Comparison of ENCODE assay signal across 15 cellular contexts in genomic region chr6:11912420-11912819, GRCh38.
A peak's percentile ranks its signal among the peaks of the same experiment; 100 is the strongest.
DNase-seq lines count a peak whose midpoint lies in the region; ATAC-seq, FAIRE-seq and TF ChIP-seq lines count a peak whose summit lies in the region.
"Had no signal": no experiment of that assay in that cellular context is flagged by ENCODE, and none has a peak within 500 bp of the region (broad histone marks: within the 10 kb centered on the region; RNA-seq: fewer than 3 reads in every experiment).

No MANE protein-coding gene starts in this region.

- TF ChIP-seq CTCF in HepG2 (CRISPR knock-in tag; IDR thresholded peaks at IDR 0.05), result peak; percentile 32

- no peak for ATAC-seq in HepG2
- ATAC-seq in HG02759 (IDR thresholded peaks at IDR 0.05; ENCODE audit: unreplicated experiment), result no peak
- ATAC-seq: gastrocnemius medialis, lower lobe of right lung, natural killer cell had no signal

- no peaks in the 10 kb centered on the region for H3K27me3 ChIP-seq in HepG2 (ENCODE audit: control insufficient read depth in 1 of 2, insufficient read depth in 2 of 2, low read length in 2 of 2)
- H3K27me3 ChIP-seq: gastrocnemius medialis had no signal

- TF ChIP-seq RAD21 in HepG2 (CRISPR knock-in tag; IDR thresholded peaks at IDR 0.05), result no peak

- CTCF ChIA-PET in HepG2 (lab: Yijun Ruan, JAX; ENCODE audit: low intra/inter-chr PET ratio, low total read pairs), result no interaction called here

- H3K4me2 ChIP-seq in HepG2 (ENCODE audit: low read depth, low read length), result no peak overlapping the region

- H3K36me3 ChIP-seq in HepG2 (replicated peaks in 1 of 2; ENCODE audit: control insufficient read depth in 1 of 2, insufficient read depth in 2 of 2, low read length in 2 of 2), result no peaks in the 10 kb centered on the region
- H3K36me3 ChIP-seq: gastrocnemius medialis, lower lobe of right lung had no signal

- H3K9ac ChIP-seq in HepG2 (ENCODE audit: insufficient read depth, low read depth, low read length), result no peak overlapping the region

- H3K27ac ChIP-seq in HepG2 (ENCODE audit: extremely low read length, insufficient read depth, low read length), result no peak overlapping the region
- H3K27ac ChIP-seq: gastrocnemius medialis, lower lobe of right lung had no signal

- H3K79me2 ChIP-seq in HepG2 (ENCODE audit: insufficient read depth, low read length), result no peaks in the 10 kb centered on the region

- TF ChIP-seq POLR2A in HepG2 (IDR thresholded peaks at IDR 0.05; ENCODE audit: insufficient read depth in 1 of 2, low read depth in 2 of 2, low read length in 2 of 2), result no peak

- H4K20me1 ChIP-seq in HepG2 (ENCODE audit: insufficient read depth, low read length), result no peaks in the 10 kb centered on the region

- POLR2A ChIA-PET in HepG2 (lab: Yijun Ruan, JAX), result no interaction called here

- WGBS in HepG2 (ENCODE audit: low lambda C conversion rate), result 49% methylated on average over 6 of the region's 6 CpGs

- TF ChIP-seq EP300 in HepG2 (IDR thresholded peaks at IDR 0.05; ENCODE audit: low read depth in 2 of 2, low read length in 2 of 2) (no peak), HepG2 (CRISPR knock-in tag; IDR thresholded peaks at IDR 0.05; ENCODE audit: borderline replicate concordance) (no peak)

- H3K4me3 ChIP-seq in Jurkat, Clone E6-1 (ENCODE audit: low read length), result no peak overlapping the region
- no peak overlapping the region for H3K4me3 ChIP-seq in HepG2 (replicated peaks in 1 of 3; ENCODE audit: insufficient read depth in 1 of 3, low read depth in 2 of 3, low read length in 3 of 3)
- H3K4me3 ChIP-seq: gastrocnemius medialis, lower lobe of right lung had no signal

- intact Hi-C loops in HepG2 (cut with micrococcal nuclease; ENCODE audit: unreplicated experiment), result no loop called here

- in situ Hi-C loops in HepG2 (cut with HindIII; ENCODE audit: extremely low pct_ligation_motif_present, low pct_unique_long_range_greater_than_20kb), result no loop called here

- H3K9me3 ChIP-seq in HepG2 (ENCODE audit: low read length), result 0 out of 2 replicates have a peak, but pooled peaks cover 4% of the 10 kb centered on the region
- H3K9me3 ChIP-seq: gastrocnemius medialis, lower lobe of right lung had no signal

- no peak overlapping the region for H2AFZ ChIP-seq in HepG2 (ENCODE audit: low read length)

- H3K4me1 ChIP-seq in HepG2 (ENCODE audit: insufficient read depth, low read length), result no peaks in the 10 kb centered on the region
- H3K4me1 ChIP-seq: gastrocnemius medialis, lower lobe of right lung had no signal

- BruUV-seq in HepG2 (replicated peaks; lab: Mats Ljungman, UMichigan), result no TSS peak

- no peak for FAIRE-seq in HepG2 (lab: Jason Lieb, UNC)

- peak; percentile 36 for DNase-seq in ELR (ENCODE audit: low read depth)
- DNase-seq in Jurkat, Clone E6-1 (ENCODE audit: low read depth, low spot score), result peak; percentile 27
- peak; percentile 33 for DNase-seq in RPMI7951 (ENCODE audit: low read depth)
- DNase-seq in HepG2 (ENCODE audit: low spot score), result no peak
- DNase-seq in NCI-H1694 (lab: John Stamatoyannopoulos, UW), result no peak
- DNase-seq in NCI-H510A (lab: John Stamatoyannopoulos, UW), result no peak
- DNase-seq: activated naive CD8-positive, alpha-beta T cell treated with anti-CD3 and anti-CD28 coated beads for 36 hours; activated T-cell treated with anti-CD3 and anti-CD28 coated beads for 4 hours; caudate nucleus; gastrocnemius medialis; lower lobe of right lung; natural killer cell; stimulated activated CD4-positive, alpha-beta T cell treated with anti-CD3 and anti-CD28 coated beads, Interleukin-15, amount 100 ng/mL, for 24 hours; T-helper 2 cell had no signal

TF ChIP-seq in HepG2, 621 proteins besides CTCF, POLR2A, EP300 and RAD21:
- 0 out of 2 replicates have a peak, but pooled peaks have one; percentile 11 for TF ChIP-seq SMC3 (IDR thresholded peaks at IDR 0.05; ENCODE audit: low read length)
- TF ChIP-seq, protein P1, sequence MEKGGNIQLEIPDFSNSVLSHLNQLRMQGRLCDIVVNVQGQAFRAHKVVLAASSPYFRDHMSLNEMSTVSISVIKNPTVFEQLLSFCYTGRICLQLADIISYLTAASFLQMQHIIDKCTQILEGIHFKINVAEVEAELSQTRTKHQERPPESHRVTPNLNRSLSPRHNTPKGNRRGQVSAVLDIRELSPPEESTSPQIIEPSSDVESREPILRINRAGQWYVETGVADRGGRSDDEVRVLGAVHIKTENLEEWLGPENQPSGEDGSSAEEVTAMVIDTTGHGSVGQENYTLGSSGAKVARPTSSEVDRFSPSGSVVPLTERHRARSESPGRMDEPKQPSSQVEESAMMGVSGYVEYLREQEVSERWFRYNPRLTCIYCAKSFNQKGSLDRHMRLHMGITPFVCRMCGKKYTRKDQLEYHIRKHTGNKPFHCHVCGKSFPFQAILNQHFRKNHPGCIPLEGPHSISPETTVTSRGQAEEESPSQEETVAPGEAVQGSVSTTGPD (CRISPR knock-in tag; IDR thresholded peaks at IDR 0.05), result no peak
- TF ChIP-seq STAG1 (CRISPR knock-in tag; IDR thresholded peaks at IDR 0.05), result peak; percentile 29

Comparison
In these comparisons a context has a peak if more than half of its experiments do, and no peak if none do; other contexts are left out.
1. DNase-seq: peak in ELR (single experiment), Jurkat, Clone E6-1 (single experiment) and RPMI7951 (single experiment); none in HepG2 (single experiment), NCI-H1694 (single experiment) and NCI-H510A (single experiment).